ENCODE assay signal across 9 cellular contexts in the genomic region with DNA sequence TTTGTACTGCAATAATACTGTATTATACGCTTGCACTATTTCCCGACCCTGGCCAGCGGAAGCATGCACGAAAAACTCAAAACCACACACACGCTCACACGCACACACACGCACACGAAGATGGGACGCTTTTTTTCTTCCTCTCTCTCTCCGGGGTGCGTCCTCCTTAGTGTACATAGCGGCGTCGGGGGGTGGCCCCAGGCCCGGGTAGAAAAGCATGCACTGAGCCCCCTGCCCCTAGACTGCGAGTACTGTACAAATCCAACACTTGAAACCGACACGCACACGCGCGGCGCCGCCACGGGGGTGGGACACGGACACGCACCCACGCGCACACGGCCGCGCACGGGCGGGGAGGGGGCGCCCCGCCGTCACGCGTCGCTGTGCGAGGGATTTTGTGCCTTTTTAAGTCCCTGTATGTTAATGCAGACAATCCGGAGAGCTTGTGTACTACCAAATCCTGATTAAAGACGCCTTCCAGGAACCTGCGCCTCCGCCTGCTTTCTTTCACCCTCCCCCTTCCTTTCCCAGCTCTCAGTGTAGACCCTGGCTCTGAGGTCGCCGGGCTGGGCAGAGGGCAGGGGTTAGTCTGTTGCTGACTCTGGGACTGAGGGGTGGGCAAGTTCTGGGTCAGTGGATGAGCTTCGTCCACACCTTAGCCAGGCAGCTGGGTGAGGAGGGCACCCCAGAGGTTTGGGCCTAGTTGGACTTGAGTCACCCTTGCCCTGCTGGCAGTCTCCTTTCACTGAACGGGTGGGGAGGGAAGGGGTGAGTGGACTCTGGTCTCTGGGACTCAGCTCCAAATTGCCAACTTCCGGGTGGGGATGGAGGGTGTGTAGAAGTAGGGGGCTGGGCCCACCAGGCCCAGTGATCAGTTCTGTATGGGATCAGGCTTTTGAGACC. TPM values are rescaled to one million over a fixed set of nuclear protein-coding genes. Genes with fewer than 3 reads are reported as not detected.
DNase-seq lines count a peak whose midpoint lies in the region; FAIRE-seq and TF ChIP-seq lines count a peak whose summit lies in the region.
"Had no signal": no experiment of that assay in that cellular context is flagged by ENCODE, and none has a peak within 500 bp of the region (broad histone marks: within the 10 kb centered on the region; RNA-seq: fewer than 3 reads in every experiment).

No MANE protein-coding gene starts in this region.

- H3K4me1 ChIP-seq in endodermal cell (ENCODE audit: control insufficient read depth, insufficient read depth, low read length) (peaks cover 12% of the 10 kb centered on the region), rectal smooth muscle tissue (ENCODE audit: control insufficient read depth, insufficient read depth, low read length) (peaks cover 5% of the 10 kb centered on the region)
- H3K4me1 ChIP-seq: SJCRH30 had no signal

- H3K27ac Mint-ChIP-seq in endodermal cell, result no peak overlapping the region

- peaks cover 32% of the 10 kb centered on the region for H3K4me1 Mint-ChIP-seq in endodermal cell

- no peak overlapping the region for H3K9ac ChIP-seq in endodermal cell (ENCODE audit: extremely low read depth, low read length, poor library complexity, severe bottlenecking)
- H3K9ac ChIP-seq in rectal smooth muscle tissue (ENCODE audit: low read length), result peak overlapping the region; percentile 22

- no peak for TF ChIP-seq CTCF in endodermal cell (conservative IDR thresholded peaks at IDR 0.05)

- DNase-seq in GM12892 (ENCODE audit: insufficient read length), result no peak
- peak; percentile 20 for DNase-seq in activated CD4-positive, alpha-beta T cell treated with anti-CD3 and anti-CD28 coated beads for 1 hour
- peak; percentile 72 for DNase-seq in endodermal cell
- DNase-seq in AG08395 (ENCODE audit: low spot score), result no peak
- no peak for DNase-seq in NCI-H1105 (lab: John Stamatoyannopoulos, UW)
- DNase-seq in globus pallidus (ENCODE audit: low spot score), result no peak
- no peak for DNase-seq in stimulated activated CD8-positive, alpha-beta memory T cell treated with anti-CD3 and anti-CD28 coated beads, Interleukin-4, amount 100 ng/mL, for 48 hours
- DNase-seq: SJCRH30 had no signal

- H3K36me3 ChIP-seq in endodermal cell (ENCODE audit: control insufficient read depth, insufficient read depth, low read length), result no peaks in the 10 kb centered on the region
- no peaks in the 10 kb centered on the region for H3K36me3 ChIP-seq in rectal smooth muscle tissue (ENCODE audit: control insufficient read depth, insufficient read depth, low read length)
- H3K36me3 ChIP-seq: SJCRH30 had no signal

- H3K27me3 ChIP-seq in endodermal cell (ENCODE audit: control insufficient read depth, insufficient read depth, low read length, poor library complexity, severe bottlenecking), result peaks cover 41% of the 10 kb centered on the region
- no peaks in the 10 kb centered on the region for H3K27me3 ChIP-seq in rectal smooth muscle tissue (ENCODE audit: control insufficient read depth, insufficient read depth, low read length)
- H3K27me3 ChIP-seq: SJCRH30 had no signal

- WGBS in endodermal cell (ENCODE audit: insufficient coverage in 1 of 2, insufficient read length in 1 of 2), 2 experiments, result 39 to 53% methylated on average over 31 to 49 of the region's 49 CpGs

- H3K36me3 Mint-ChIP-seq in endodermal cell (ENCODE audit: low read depth), result no peaks in the 10 kb centered on the region

- no peaks in the 10 kb centered on the region for H3K9me3 Mint-ChIP-seq in endodermal cell

- no peak for TF ChIP-seq POLR2A in GM12892 (IDR thresholded peaks at IDR 0.05; ENCODE audit: low read depth, low read length)

- H3K9me3 ChIP-seq in endodermal cell (ENCODE audit: control insufficient read depth, low read length), result no peaks in the 10 kb centered on the region
- H3K9me3 ChIP-seq: SJCRH30 had no signal

- H3K4me3 Mint-ChIP-seq in endodermal cell, result peak overlapping the region; percentile 53

- H3K27me3 Mint-ChIP-seq in endodermal cell (ENCODE audit: insufficient read depth), result peaks cover 53% of the 10 kb centered on the region

- no peak overlapping the region for H3K27ac ChIP-seq in endodermal cell (ENCODE audit: low read depth, low read length)
- no peak overlapping the region for H3K27ac ChIP-seq in rectal smooth muscle tissue (ENCODE audit: low read depth, low read length)
- H3K27ac ChIP-seq: SJCRH30 had no signal

- peak overlapping the region; percentile 45 for H3K4me3 ChIP-seq in endodermal cell (ENCODE audit: low read length)
- H3K4me3 ChIP-seq in rectal smooth muscle tissue (ENCODE audit: low read length), result peak overlapping the region; percentile 40
- H3K4me3 ChIP-seq: SJCRH30 had no signal

- FAIRE-seq in GM12892 (lab: Jason Lieb, UNC), result peak; percentile 74

RNA-seq across cellular contexts. Expression of gene SLC22A7, which starts 21.6 kb away (rescaled TPM):
- not detected for polyA plus RNA-seq in GM12892 (2012; ENCODE audit: missing spikeins)
- not detected for total RNA-seq in endodermal cell
- polyA plus RNA-seq in endodermal cell (2013, experiment 1 of 2), result not detected
- not detected for polyA plus RNA-seq in endodermal cell (2013, experiment 2 of 2)
- total RNA-seq: SJCRH30 had no signal

RNA-seq across cellular contexts. Expression of gene CRIP3, which starts 32.2 kb away (rescaled TPM):
- polyA plus RNA-seq in GM12892 (2012; ENCODE audit: missing spikeins), result 12.8 TPM
- 10 to 100 TPM; 13.4 to 19.3 TPM for total RNA-seq in endodermal cell
- 8.9 TPM for polyA plus RNA-seq in endodermal cell (2013, experiment 1 of 2)
- 8.4 TPM for polyA plus RNA-seq in endodermal cell (2013, experiment 2 of 2)
- total RNA-seq: SJCRH30 had no signal

RNA-seq across cellular contexts. Expression of gene TTBK1, which starts 33.1 kb away (rescaled TPM):
- not detected for polyA plus RNA-seq in GM12892 (2012; ENCODE audit: missing spikeins)
- under 1 TPM; 0.62 TPM for total RNA-seq in endodermal cell
- 2.1 TPM for polyA plus RNA-seq in endodermal cell (2013, experiment 1 of 2)
- polyA plus RNA-seq in endodermal cell (2013, experiment 2 of 2), result 1.6 TPM
- total RNA-seq: SJCRH30 had no signal

RNA-seq across cellular contexts. Expression of gene DNPH1, which starts 47.1 kb away (rescaled TPM):
- 56.6 TPM for polyA plus RNA-seq in GM12892 (2012; ENCODE audit: missing spikeins)
- total RNA-seq in endodermal cell, result 10 to 100 TPM; 48.2 to 66.5 TPM
- polyA plus RNA-seq in endodermal cell (2013, experiment 1 of 2), result 64.4 TPM
- polyA plus RNA-seq in endodermal cell (2013, experiment 2 of 2), result 61.0 TPM

Comparison
In these comparisons a context has a peak if more than half of its experiments do, and no peak if none do; other contexts are left out.
1. DNase-seq: peak in activated CD4-positive, alpha-beta T cell treated with anti-CD3 and anti-CD28 coated beads for 1 hour (single experiment) and endodermal cell (single experiment); none in GM12892 (single experiment), AG08395 (single experiment), NCI-H1105 (single experiment), globus pallidus (single experiment) and stimulated activated CD8-positive, alpha-beta memory T cell treated with anti-CD3 and anti-CD28 coated beads, Interleukin-4, amount 100 ng/mL, for 48 hours (single experiment).